8 cellular contexts compared by ENCODE assay signal in genomic region chr5:146878471-146879172, GRCh38. TPM values are rescaled to one million over a fixed set of nuclear protein-coding genes. Genes with fewer than 3 reads are reported as not detected.
DNase-seq lines count a peak whose midpoint lies in the region; ATAC-seq and TF ChIP-seq lines count a peak whose summit lies in the region.

Gene PPP2R2B (minus strand): TSS chr5:146878757.

- peaks cover 9% of the 10 kb centered on the region for H3K27me3 ChIP-seq in MM.1S (replicated peaks; ENCODE audit: insufficient read depth, low read length)
- H3K27me3 ChIP-seq in liver (ENCODE audit: control insufficient read depth in 4 of 4, insufficient read depth in 4 of 4, low read length in 3 of 4) = no peaks in the 10 kb centered on the region

- peak within 1 kb of the TSS; percentile 88 for H3K4me3 ChIP-seq in MM.1S (ENCODE audit: low read length)
- peak within 1 kb of the TSS; percentile 93 for H3K4me3 ChIP-seq in coronary artery
- peak within 1 kb of the TSS; percentile 39 to 50 (median 48) for H3K4me3 ChIP-seq in liver (ENCODE audit: low read depth in 1 of 3, low read length in 3 of 3)

- H3K4me2 ChIP-seq in MM.1S (ENCODE audit: low read depth, low read length) = peak within 1 kb of the TSS; percentile 98

- TF ChIP-seq RAD21 in liver (IDR thresholded peaks at IDR 0.05) = no peak

- peak; percentile 59 for ATAC-seq in GM18498 (IDR thresholded peaks at IDR 0.05; ENCODE audit: unreplicated experiment)
- ATAC-seq in HG02798 (IDR thresholded peaks at IDR 0.05; ENCODE audit: poor library complexity, unreplicated experiment) = no peak
- ATAC-seq in HG02852 (IDR thresholded peaks at IDR 0.05; ENCODE audit: unreplicated experiment) = no peak

- H2AFZ ChIP-seq in MM.1S (ENCODE audit: low read length) = peak within 1 kb of the TSS; percentile 75

- no peaks in the 10 kb centered on the region for H3K79me2 ChIP-seq in MM.1S (ENCODE audit: low read length)

- H3K27ac ChIP-seq in MM.1S (ENCODE audit: low read length) (peak within 1 kb of the TSS; percentile 39; the same call in 1 of the 2 replicates), coronary artery (peak within 1 kb of the TSS; percentile 22 to 73), liver (ENCODE audit: low read depth in 1 of 2, low read length in 2 of 2) (no peak within 1 kb of the TSS)

- H3F3A ChIP-seq in MM.1S (ENCODE audit: insufficient read depth, low read length) = peaks cover 18% of the 10 kb centered on the region

- H3K9me2 ChIP-seq in MM.1S (replicated peaks; ENCODE audit: insufficient read depth, low read length) = no peaks in the 10 kb centered on the region

- H3K9ac ChIP-seq in MM.1S (ENCODE audit: low read length) (peak within 1 kb of the TSS; percentile 47; the same call in 1 of the 2 replicates), liver (ENCODE audit: low read depth in 1 of 2, low read length in 2 of 2) (peak within 1 kb of the TSS in 1 of 2 donors; percentile 3)

- TF ChIP-seq CTCF in MM.1S (IDR thresholded peaks at IDR 0.05; ENCODE audit: low read length) (no peak), coronary artery (IDR thresholded peaks at IDR 0.05) (no peak), liver (IDR thresholded peaks at IDR 0.05; ENCODE audit: low read depth, low read length, missing input control) (no peak)

- H3K4me1 ChIP-seq in MM.1S (ENCODE audit: low read length) = peaks cover 8% of the 10 kb centered on the region
- H3K4me1 ChIP-seq in liver (ENCODE audit: control insufficient read depth in 4 of 4, insufficient read depth in 4 of 4, low read length in 3 of 4) = peaks cover 4 to 19% (median 17%) of the 10 kb centered on the region in 4 donors

- no peaks in the 10 kb centered on the region for H3K36me3 ChIP-seq in MM.1S (replicated peaks; ENCODE audit: insufficient read depth, low read length)
- no peaks in the 10 kb centered on the region for H3K36me3 ChIP-seq in liver (ENCODE audit: control insufficient read depth in 4 of 4, insufficient read depth in 3 of 4, low read depth in 1 of 4, low read length in 3 of 4)

- DNase-seq in MM.1S = peak; percentile 44
- peak; percentile 31 to 48 for DNase-seq in activated CD4-positive, alpha-beta T cell treated with anti-CD3 and anti-CD28 coated beads for 4 hours
- peak; percentile 77 for DNase-seq in coronary artery (ENCODE audit: low spot score)
- peak; percentile 6 to 29 for DNase-seq in stimulated activated CD4-positive, alpha-beta T cell treated with anti-CD3 and anti-CD28 coated beads, Interleukin-4, amount 100 ng/mL, for 4 hours

- 3% methylated on average over 41 of the region's 41 CpGs for WGBS in liver

- no peaks in the 10 kb centered on the region for H4K20me1 ChIP-seq in MM.1S (ENCODE audit: insufficient read depth, low read length)

- H3K9me3 ChIP-seq in MM.1S (replicated peaks; ENCODE audit: insufficient read depth, low read length) = no peaks in the 10 kb centered on the region
- H3K9me3 ChIP-seq in liver (ENCODE audit: control insufficient read depth in 4 of 4, low read length in 3 of 4) = no peaks in the 10 kb centered on the region

TF ChIP-seq in liver, 16 proteins besides CTCF, POLR2A, EP300 and RAD21:
- TF ChIP-seq SP1 (IDR thresholded peaks at IDR 0.05) (no peak), REST (IDR thresholded peaks at IDR 0.05) (no peak), HNF4G (IDR thresholded peaks at IDR 0.05) (no peak)

RNA-seq across cellular contexts. Expression of gene PPP2R2B, which starts in this region (rescaled TPM):
- 1 to 10 TPM in 1 of 2 donors, under 1 TPM in 1; 0.50 to 6.3 TPM for total RNA-seq in liver
- polyA plus RNA-seq in liver = under 1 TPM; 0.15 to 0.31 TPM

Comparison
In these comparisons a context has a peak if more than half of its experiments do, and no peak if none do; other contexts are left out.
1. DNase-seq: peak in every context shown above with its lines; median percentile 77 in coronary artery; 44 in MM.1S; 40 in activated CD4-positive, alpha-beta T cell treated with anti-CD3 and anti-CD28 coated beads for 4 hours; 18 in stimulated activated CD4-positive, alpha-beta T cell treated with anti-CD3 and anti-CD28 coated beads, Interleukin-4, amount 100 ng/mL, for 4 hours.
2. H3K27ac ChIP-seq: peak in MM.1S (single experiment) and coronary artery (2 of 2); none in liver (0 of 2).
3. Peak in every context shown above with its lines, with median percentiles within 50 percentile points of each other: H3K4me3 ChIP-seq.